10 cellular contexts compared by ENCODE assay signal in the genomic region with DNA sequence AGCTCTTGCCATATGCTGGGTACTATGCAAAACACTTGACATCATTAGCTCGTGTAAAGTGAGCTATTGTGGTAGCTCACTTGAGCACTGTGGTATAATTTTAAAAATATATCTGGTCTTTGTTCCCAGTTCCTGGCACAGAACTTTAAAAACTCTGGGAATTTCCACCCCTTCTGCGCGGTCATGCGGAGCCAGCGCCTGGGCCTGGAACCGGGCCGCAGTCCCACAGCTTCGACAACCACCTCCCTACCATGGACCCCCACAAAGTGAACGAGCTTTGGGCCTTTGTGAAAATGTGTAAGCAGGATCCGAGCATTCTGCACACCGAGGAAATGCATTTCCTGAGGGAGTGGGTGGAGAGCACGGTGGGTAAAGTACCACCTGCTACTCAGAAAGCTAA.
"Had no signal": no experiment of that assay in that cellular context is flagged by ENCODE, and none has a peak within 500 bp of the region (broad histone marks: within the 10 kb centered on the region; RNA-seq: fewer than 3 reads in every experiment).

No MANE protein-coding gene starts in this region.

- H3K4me3 ChIP-seq: GM23248, GM23338, HAP-1 had no signal

- H3K4me3 Mint-ChIP-seq: GM23338, H9, HFFc6 had no signal

- H3K4me2 ChIP-seq: GM23338 had no signal

- H3K4me1 ChIP-seq: HAP-1 had no signal

- H3K36me3 ChIP-seq: HAP-1 had no signal

- FAIRE-seq: H1, H54 had no signal

- H2AFZ ChIP-seq: GM23248, GM23338 had no signal

- H3K27ac Mint-ChIP-seq: GM23338, H9, HFFc6 had no signal

- H3K27ac ChIP-seq: GM23248 had no signal

- H3K9ac ChIP-seq: GM23248 had no signal

- DNase-seq: GM23248, GOT3, H7, H9, HCEC 1CT, HFFc6 had no signal
